ENCODE assay signal across 5 cellular contexts in the genomic region with DNA sequence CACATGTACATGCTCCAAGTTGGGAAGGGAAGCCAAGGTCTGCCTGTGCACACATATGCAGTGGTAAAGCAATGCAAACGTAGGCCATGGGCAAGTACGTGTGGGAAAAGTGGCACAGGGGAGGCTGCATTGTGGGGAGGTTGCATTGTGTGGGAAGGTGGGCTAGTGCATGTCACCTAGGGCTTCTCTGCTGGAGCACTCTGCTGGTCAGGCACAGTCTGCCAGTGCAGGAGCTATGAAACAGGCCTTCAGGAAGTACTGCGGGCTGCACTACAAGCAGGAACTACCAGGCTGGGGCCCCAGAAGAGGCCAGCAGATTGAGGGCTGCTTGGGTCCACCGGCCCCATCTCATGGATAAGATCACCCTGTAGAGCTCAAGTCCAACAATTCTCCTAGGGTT.
"Had no signal": no experiment of that assay in that cellular context is flagged by ENCODE, and none has a peak within 500 bp of the region (broad histone marks: within the 10 kb centered on the region; RNA-seq: fewer than 3 reads in every experiment).

No MANE protein-coding gene starts in this region.

- H3K4me3 ChIP-seq: GM23248 had no signal

- DNase-seq: GM23248, GOT3, H9, HCEC 1CT, IMR-90 had no signal

- H3K27ac ChIP-seq: GM23248 had no signal

- H3K27ac Mint-ChIP-seq: H9 had no signal

- H3K4me3 Mint-ChIP-seq: H9 had no signal
